Comparison of ENCODE assay signal across 7 cellular contexts in the genomic region with DNA sequence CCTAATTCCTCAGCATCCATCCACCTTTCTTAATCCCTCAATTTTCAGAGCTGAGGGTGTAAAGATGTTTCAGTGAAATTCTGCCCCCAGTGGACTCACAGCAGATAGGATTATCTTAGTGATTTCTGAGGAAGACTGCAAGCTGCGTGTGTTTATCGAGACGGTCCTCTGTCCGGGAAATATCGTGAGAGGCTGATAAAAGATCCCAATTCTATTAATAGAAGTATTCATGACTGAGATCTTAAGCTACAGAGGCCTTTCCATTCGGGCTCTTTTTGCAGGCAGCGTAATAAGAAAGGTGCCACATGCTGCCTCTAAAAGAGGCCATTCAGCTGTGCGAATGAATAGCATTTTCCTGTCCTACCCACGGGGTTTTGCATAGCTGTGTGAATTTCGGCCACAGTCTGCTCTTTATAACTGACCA.
A peak's percentile ranks its signal among the peaks of the same experiment; 100 is the strongest.
DNase-seq lines count a peak whose midpoint lies in the region; ATAC-seq and TF ChIP-seq lines count a peak whose summit lies in the region.

No MANE protein-coding gene starts in this region.

- WGBS in transverse colon (ENCODE audit: low coverage in 1 of 2), 2 donors = 78% methylated on average over 5 to 10 of the region's 10 CpGs

- no peak for TF ChIP-seq EP300 in transverse colon (IDR thresholded peaks at IDR 0.05; ENCODE audit: low read depth)

- peak; percentile 55 to 81 for DNase-seq in NCI-H524 (lab: John Stamatoyannopoulos, UW)
- no peak for DNase-seq in dorsolateral prefrontal cortex
- no peak for DNase-seq in retinal pigment epithelial cell (ENCODE audit: low read depth)
- no peak for DNase-seq in transverse colon
- no peak for DNase-seq in dedifferentiated amniotic fluid mesenchymal stem cell (ENCODE audit: extremely low spot score)

- no peaks in the 10 kb centered on the region for H3K27me3 ChIP-seq in dorsolateral prefrontal cortex
- H3K27me3 ChIP-seq in transverse colon = no peaks in the 10 kb centered on the region

- peak overlapping the region; percentile 5 to 92 (median 73) for H3K27ac ChIP-seq in dorsolateral prefrontal cortex
- no peak overlapping the region for H3K27ac ChIP-seq in transverse colon

- peak; percentile 39; the same call in 1 of the 2 replicates for TF ChIP-seq CTCF in GM12874 (IDR thresholded peaks at IDR 0.05; ENCODE audit: insufficient read depth, low read depth, low read length)
- peak in 54 of 56 donors; percentile 5 to 68 (median 49) for TF ChIP-seq CTCF in dorsolateral prefrontal cortex (IDR thresholded peaks at IDR 0.05 in 54 of 56, conservative IDR thresholded peaks at IDR 0.05 in 2 of 56; ENCODE audit: low read depth in 1 of 56, partially characterized antibody in 56 of 56)
- TF ChIP-seq CTCF in retinal pigment epithelial cell (conservative IDR thresholded peaks at IDR 0.05; ENCODE audit: low read depth, low read length) = peak; percentile 36
- TF ChIP-seq CTCF in transverse colon (IDR thresholded peaks at IDR 0.05) = peak in 1 of 5 experiments; percentile 4

- in situ Hi-C loops in transverse colon (cut with MboI; ENCODE audit: low pct_ligation_motif_present in 1 of 4, low pct_unique_long_range_greater_than_20kb in 1 of 4, low sequenced_read_pairs in 3 of 4) = no loop called here

- no peak for ATAC-seq in GM19397 (IDR thresholded peaks at IDR 0.05; ENCODE audit: unreplicated experiment)

- intact Hi-C loops in dorsolateral prefrontal cortex (cut with DNase I) = loop anchor here (2.0 to 10.0 kb wide), 3 partner anchors 74 to 521 kb away; no protein-coding TSS in a partner anchor
- intact Hi-C loops in transverse colon (cut with DNase I; ENCODE audit: low total_unique reads) = loop anchor here (10.0 kb wide), 1 partner anchor 74 kb away; no protein-coding TSS in a partner anchor

- no peak for TF ChIP-seq POLR2A in transverse colon (IDR thresholded peaks at IDR 0.05)

- H3K36me3 ChIP-seq in transverse colon = no peaks in the 10 kb centered on the region

- H3K4me3 ChIP-seq in dorsolateral prefrontal cortex = peak overlapping the region in 25 of 59 donors; percentile 2 to 47 (median 29)
- no peak overlapping the region for H3K4me3 ChIP-seq in retinal pigment epithelial cell (ENCODE audit: low read length)
- H3K4me3 ChIP-seq in transverse colon = no peak overlapping the region

- no peaks in the 10 kb centered on the region for H3K9me3 ChIP-seq in transverse colon

- H3K4me1 ChIP-seq in transverse colon = peaks cover 0 to 9% (median 1%) of the 10 kb centered on the region in 4 donors

Comparison
In these comparisons a context has a peak if more than half of its experiments do, and no peak if none do; other contexts are left out.
1. DNase-seq: peak in NCI-H524 (2 of 2); none in dorsolateral prefrontal cortex (0 of 10), retinal pigment epithelial cell (single experiment), transverse colon (single experiment) and dedifferentiated amniotic fluid mesenchymal stem cell (single experiment).
2. H3K27ac ChIP-seq: peak in dorsolateral prefrontal cortex (59 of 59); none in transverse colon (0 of 4).